Comparison of ENCODE assay signal across 8 cellular contexts in genomic region chr1:15975358-15975804, GRCh38. TPM values are rescaled to one million over a fixed set of nuclear protein-coding genes. Genes with fewer than 3 reads are reported as not detected.
A peak's percentile ranks its signal among the peaks of the same experiment; 100 is the strongest.
DNase-seq lines count a peak whose midpoint lies in the region; ATAC-seq, FAIRE-seq and TF ChIP-seq lines count a peak whose summit lies in the region.

No MANE protein-coding gene starts in this region.

- TF ChIP-seq CTCF in astrocyte of the cerebellum (IDR thresholded peaks at IDR 0.05; ENCODE audit: low read depth, low read length, missing control alignments) = no peak

- H3K27ac ChIP-seq in HUES48 (ENCODE audit: low read depth, low read length) (peak overlapping the region; percentile 87), small intestine (ENCODE audit: low read depth in 1 of 2, low read length in 1 of 2) (no peak overlapping the region)

- WGBS in small intestine, 3 donors = 0 to 1% (median 1%) methylated on average over 23 to 47 of the region's 47 CpGs

- in situ Hi-C loops in astrocyte of the cerebellum (cut with HindIII; ENCODE audit: low sequenced_read_pairs) = no loop called here

- peak; percentile 60 for ATAC-seq in GM21390 (IDR thresholded peaks at IDR 0.05; ENCODE audit: unreplicated experiment)

- DNase-seq in DMS79 (lab: John Stamatoyannopoulos, UW) (peak; percentile 4), T-helper 1 cell (peak; percentile 43 to 67 (median 53)), astrocyte of the cerebellum (ENCODE audit: low read depth) (no peak), small intestine (peak; percentile 18), NCI-H187 (lab: John Stamatoyannopoulos, UW) (no peak)

- no peaks in the 10 kb centered on the region for H3K9me3 ChIP-seq in HUES48 (ENCODE audit: control insufficient read depth, insufficient read depth, low read length)
- no peaks in the 10 kb centered on the region for H3K9me3 ChIP-seq in iPS-18c (ENCODE audit: control insufficient read depth, insufficient read depth, low read length)
- no peaks in the 10 kb centered on the region for H3K9me3 ChIP-seq in small intestine (ENCODE audit: control insufficient read depth, low read depth)

- FAIRE-seq in small intestine (lab: Jason Lieb, UNC) = no peak

- no peaks in the 10 kb centered on the region for H3K27me3 ChIP-seq in HUES48 (ENCODE audit: control insufficient read depth, insufficient read depth, low read length)
- no peaks in the 10 kb centered on the region for H3K27me3 ChIP-seq in small intestine (ENCODE audit: control insufficient read depth in 2 of 2, insufficient read depth in 2 of 2, low read length in 2 of 2)

- H3K36me3 ChIP-seq in HUES48 (ENCODE audit: control insufficient read depth, insufficient read depth, low read length) (peaks cover 9% of the 10 kb centered on the region), small intestine (ENCODE audit: control insufficient read depth in 2 of 2, insufficient read depth in 2 of 2, low read length in 2 of 2) (peaks cover 5 to 8% of the 10 kb centered on the region in 2 donors)

- H3K9ac ChIP-seq in HUES48 (ENCODE audit: low read depth, low read length) = peak overlapping the region; percentile 37; the same call in 1 of the 2 replicates

- H3K4me1 ChIP-seq in HUES48 (ENCODE audit: control insufficient read depth, insufficient read depth, low read length) (peaks cover 7% of the 10 kb centered on the region), small intestine (ENCODE audit: control insufficient read depth in 2 of 2, insufficient read depth in 1 of 2, low read depth in 1 of 2, low read length in 1 of 2) (peaks cover 2 to 3% of the 10 kb centered on the region in 2 donors)

- peak overlapping the region; percentile 64 for H3K4me3 ChIP-seq in HUES48 (ENCODE audit: low read depth, low read length)
- peak overlapping the region; percentile 68 for H3K4me3 ChIP-seq in astrocyte of the cerebellum (ENCODE audit: low read depth, low read length)
- H3K4me3 ChIP-seq in iPS-18c (ENCODE audit: insufficient read depth, low read depth, low read length) = peak overlapping the region; percentile 77
- peak overlapping the region; percentile 77 to 89 for H3K4me3 ChIP-seq in small intestine (ENCODE audit: low read depth in 1 of 2, low read length in 2 of 2)

RNA-seq across cellular contexts. Expression of gene ZBTB17, which starts 0.5 kb away (rescaled TPM):
- 10 to 100 TPM; 28.1 to 89.2 (median 71.8) TPM for polyA plus RNA-seq in small intestine

RNA-seq across cellular contexts. Expression of gene SRARP, which starts 28.7 kb away (rescaled TPM):
- polyA plus RNA-seq in small intestine = not detected

RNA-seq across cellular contexts. Expression of gene HSPB7, which starts 42.5 kb away (rescaled TPM):
- polyA plus RNA-seq in small intestine = 10 to 100 TPM in 2 of 3 donors, 1 to 10 TPM in 1; 7.8 to 63.5 (median 20.4) TPM

RNA-seq across cellular contexts. Expression of gene CLCNKA, which starts 46.5 kb away (rescaled TPM):
- under 1 TPM in 2 of 3 donors, not detected in 1; 0.06 to 0.22 TPM for polyA plus RNA-seq in small intestine

Comparison
In these comparisons a context has a peak if more than half of its experiments do, and no peak if none do; other contexts are left out.
1. DNase-seq: peak in DMS79 (single experiment), T-helper 1 cell (5 of 5) and small intestine (single experiment); none in astrocyte of the cerebellum (single experiment) and NCI-H187 (0 of 2).
2. Peak in every context shown above with its lines, with median percentiles within 50 percentile points of each other: H3K4me3 ChIP-seq.